1 cellular context compared by ENCODE assay signal in the genomic region with DNA sequence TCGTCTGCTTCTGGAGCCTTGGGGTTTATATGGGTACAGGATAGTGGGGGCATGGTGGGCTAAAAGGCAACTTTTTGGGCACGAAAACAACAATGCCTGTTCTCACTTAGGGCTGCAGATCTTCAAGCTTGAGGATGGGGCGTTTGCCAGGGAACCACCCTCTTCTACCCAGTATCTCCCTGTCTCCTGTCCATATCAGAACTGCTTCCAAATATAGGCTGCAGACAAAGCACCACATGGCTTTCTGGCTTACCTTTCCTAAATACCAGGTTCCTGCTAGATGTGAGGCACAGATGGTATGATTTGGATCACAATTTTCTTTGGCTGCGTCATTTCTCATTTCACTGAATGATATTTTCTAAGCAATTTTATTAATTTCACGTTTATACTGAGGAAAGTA.
TF ChIP-seq lines count a peak whose summit lies in the region.

No MANE protein-coding gene starts in this region.

TF ChIP-seq in H1, 55 proteins besides CTCF, POLR2A, EP300 and RAD21 (continued from another document):
- TF ChIP-seq CHD7 (IDR thresholded peaks at IDR 0.05; ENCODE audit: insufficient replicate concordance, low read length) (no peak), RXRA (IDR thresholded peaks at IDR 0.05; ENCODE audit: insufficient read depth, low read depth, low read length) (no peak), SP1 (IDR thresholded peaks at IDR 0.05; ENCODE audit: low read depth, low read length) (no peak), SIRT6 (IDR thresholded peaks at IDR 0.05; ENCODE audit: low read length) (no peak), PHF8 (conservative IDR thresholded peaks at IDR 0.05; ENCODE audit: low read depth, low read length) (no peak), CREB1 (IDR thresholded peaks at IDR 0.05) (no peak), CHD2 (IDR thresholded peaks at IDR 0.05; ENCODE audit: low read length) (no peak), E2F6 (IDR thresholded peaks at IDR 0.05) (no peak), POU5F1 (IDR thresholded peaks at IDR 0.05; ENCODE audit: low read depth, low read length) (no peak)
